35 cellular contexts compared by ENCODE assay signal in genomic region chr2:378364-378763, GRCh38.
DNase-seq lines count a peak whose midpoint lies in the region; ATAC-seq, FAIRE-seq and TF ChIP-seq lines count a peak whose summit lies in the region.
"Had no signal": no experiment of that assay in that cellular context is flagged by ENCODE, and none has a peak within 500 bp of the region (broad histone marks: within the 10 kb centered on the region; RNA-seq: fewer than 3 reads in every experiment).

No MANE protein-coding gene starts in this region.

- H3K4me1 ChIP-seq in HepG2 (ENCODE audit: insufficient read depth, low read length) (peaks cover 12% of the 10 kb centered on the region), right lobe of liver (no peaks in the 10 kb centered on the region)
- H3K4me1 ChIP-seq: A549; BE2C; BLaER1; BLaER1 treated with 17β-estradiol and CSF1 and Interleukin-3, amounts not matched to agents 10 nM and 100 nM; Caco-2 had no signal

- H3K27me3 ChIP-seq in HepG2 (ENCODE audit: control insufficient read depth in 1 of 2, insufficient read depth in 2 of 2, low read length in 2 of 2): peaks cover 0 to 50% of the 10 kb centered on the region in 2 experiments; a peak in 3 of 5 replicates
- no peaks in the 10 kb centered on the region for H3K27me3 ChIP-seq in right lobe of liver
- no peaks in the 10 kb centered on the region for H3K27me3 ChIP-seq in bronchial epithelial cell (ENCODE audit: control insufficient read depth, insufficient read depth, low read length)
- H3K27me3 ChIP-seq: BE2C; BLaER1; BLaER1 treated with 17β-estradiol and CSF1 and Interleukin-3, amounts not matched to agents 10 nM and 100 nM had no signal

- H2AFZ ChIP-seq in HepG2 (ENCODE audit: low read length): no peak overlapping the region

- no peak for TF ChIP-seq POLR2A in HepG2 (IDR thresholded peaks at IDR 0.05; ENCODE audit: insufficient read depth in 1 of 2, low read depth in 2 of 2, low read length in 2 of 2)
- TF ChIP-seq POLR2A in right lobe of liver (IDR thresholded peaks at IDR 0.05): no peak

- intact Hi-C loops in HepG2 (cut with micrococcal nuclease; ENCODE audit: unreplicated experiment): no loop called here
- intact Hi-C loops in right lobe of liver (cut with DNase I): no loop called here

- peaks cover 25% of the 10 kb centered on the region for H3K9me3 ChIP-seq in HepG2 (ENCODE audit: low read length)
- H3K9me3 ChIP-seq in right lobe of liver: no peaks in the 10 kb centered on the region
- H3K9me3 ChIP-seq: A549, BE2C, Caco-2 had no signal

- no peak for TF ChIP-seq RAD21 in HepG2 (CRISPR knock-in tag; IDR thresholded peaks at IDR 0.05)

- H3K9ac ChIP-seq in HepG2 (ENCODE audit: insufficient read depth, low read depth, low read length): no peak overlapping the region
- H3K9ac ChIP-seq: BLaER1; BLaER1 treated with 17β-estradiol and CSF1 and Interleukin-3, amounts not matched to agents 10 nM and 100 nM had no signal

- CTCF ChIA-PET in HepG2 (lab: Yijun Ruan, JAX; ENCODE audit: low intra/inter-chr PET ratio, low total read pairs): no interaction called here

- no peaks in the 10 kb centered on the region for H3K79me2 ChIP-seq in HepG2 (ENCODE audit: insufficient read depth, low read length)

- ATAC-seq in HepG2 (peak; percentile 83), right lobe of liver (no peak), GM18502 (IDR thresholded peaks at IDR 0.05; ENCODE audit: poor library complexity, unreplicated experiment) (no peak), HG03175 (IDR thresholded peaks at IDR 0.05; ENCODE audit: unreplicated experiment) (no peak)
- ATAC-seq: A549; CD8-positive, alpha-beta T cell had no signal

- peak; percentile 4 for DNase-seq in NCI-H146 treated with DMSO at 0.1 percent for 48 hours (lab: John Stamatoyannopoulos, UW; ENCODE audit: unreplicated experiment)
- DNase-seq in NCI-H146 (lab: John Stamatoyannopoulos, UW): no peak
- peak; percentile 61 for DNase-seq in HepG2 (ENCODE audit: low spot score)
- DNase-seq in right lobe of liver: no peak
- no peak for DNase-seq in HTR-8/SVneo (ENCODE audit: insufficient read length, low spot score)
- peak; percentile 8 for DNase-seq in bronchial epithelial cell (ENCODE audit: low read depth)
- DNase-seq: 8988T; ACHN; AML-193; BE2C; C1 segment of cervical spinal cord; Caco-2; Calu3; CD4-positive, alpha-beta memory T cell; CD4-positive, alpha-beta T cell; CD4-positive, CD25-positive, alpha-beta regulatory T cell; CD8-positive, alpha-beta memory T cell; CD8-positive, alpha-beta T cell; COR-L47; DMS 273 treated with DMSO at 0.1 percent for 48 hours; DMS153; DMS53; DMS79; DMS79 treated with DMSO at 0.1 percent for 48 hours; DND-41; EL had no signal

- H3K36me3 ChIP-seq in HepG2 (replicated peaks in 1 of 2; ENCODE audit: control insufficient read depth in 1 of 2, insufficient read depth in 2 of 2, low read length in 2 of 2): no peaks in the 10 kb centered on the region
- no peaks in the 10 kb centered on the region for H3K36me3 ChIP-seq in right lobe of liver
- H3K36me3 ChIP-seq in bronchial epithelial cell (ENCODE audit: control insufficient read depth, insufficient read depth, low read length): no peaks in the 10 kb centered on the region
- H3K36me3 ChIP-seq: BE2C, BLaER1 had no signal

- BruUV-seq in HepG2 (replicated peaks; lab: Mats Ljungman, UMichigan): no TSS peak

- TF ChIP-seq CTCF in HepG2 (CRISPR knock-in tag; IDR thresholded peaks at IDR 0.05) (no peak), right lobe of liver (IDR thresholded peaks at IDR 0.05) (no peak), bronchial epithelial cell (IDR thresholded peaks at IDR 0.05; ENCODE audit: insufficient read depth, low read length, severe bottlenecking) (no peak)

- POLR2A ChIA-PET in HepG2 (lab: Yijun Ruan, JAX): no interaction called here

- H3K27ac ChIP-seq in HepG2 (ENCODE audit: extremely low read length, insufficient read depth, low read length) (no peak overlapping the region), right lobe of liver (no peak overlapping the region)
- H3K27ac ChIP-seq: 22Rv1; A549; BLaER1; BLaER1 treated with 17β-estradiol and CSF1 and Interleukin-3, amounts not matched to agents 10 nM and 100 nM; C4-2B had no signal

- H4K20me1 ChIP-seq in HepG2 (ENCODE audit: insufficient read depth, low read length): no peaks in the 10 kb centered on the region
- H4K20me1 ChIP-seq: BLaER1; BLaER1 treated with 17β-estradiol and CSF1 and Interleukin-3, amounts not matched to agents 10 nM and 100 nM had no signal

- TF ChIP-seq EP300 in HepG2 (IDR thresholded peaks at IDR 0.05; ENCODE audit: low read depth in 2 of 2, low read length in 2 of 2): peak in 1 of 2 experiments; percentile 88; a peak in 1 of 4 replicates
- TF ChIP-seq EP300 in HepG2 (CRISPR knock-in tag; IDR thresholded peaks at IDR 0.05; ENCODE audit: borderline replicate concordance): no peak

- no peak overlapping the region for H3K4me2 ChIP-seq in HepG2 (ENCODE audit: low read depth, low read length)
- H3K4me2 ChIP-seq: A549; BLaER1; BLaER1 treated with 17β-estradiol and CSF1 and Interleukin-3, amounts not matched to agents 10 nM and 100 nM had no signal

- no peak overlapping the region for H3K4me3 ChIP-seq in HepG2 (replicated peaks in 1 of 3; ENCODE audit: insufficient read depth in 1 of 3, low read depth in 2 of 3, low read length in 3 of 3)
- H3K4me3 ChIP-seq in right lobe of liver: no peak overlapping the region
- no peak overlapping the region for H3K4me3 ChIP-seq in bronchial epithelial cell (ENCODE audit: low read depth, low read length)
- H3K4me3 ChIP-seq: A549; BLaER1; BLaER1 treated with 17β-estradiol and CSF1 and Interleukin-3, amounts not matched to agents 10 nM and 100 nM had no signal

- in situ Hi-C loops in HepG2 (cut with HindIII; ENCODE audit: extremely low pct_ligation_motif_present, low pct_unique_long_range_greater_than_20kb): no loop called here

- FAIRE-seq in HepG2 (lab: Jason Lieb, UNC) (no peak), HTR-8/SVneo (lab: Jason Lieb, UNC) (peak; percentile 57), bronchial epithelial cell (lab: Jason Lieb, UNC) (no peak)
- FAIRE-seq: A204.1, A549, D721Med had no signal

TF ChIP-seq in HepG2, 621 proteins besides CTCF, POLR2A, EP300 and RAD21 (continues in another document):
- no peak for TF ChIP-seq ZNF296 (CRISPR knock-in tag; conservative IDR thresholded peaks at IDR 0.05)
- peak; percentile 63 for TF ChIP-seq HNF4A (CRISPR knock-in tag; IDR thresholded peaks at IDR 0.05)
- TF ChIP-seq ZNF432 (CRISPR knock-in tag; IDR thresholded peaks at IDR 0.05; ENCODE audit: borderline replicate concordance): no peak
- no peak for TF ChIP-seq SAP130 (CRISPR knock-in tag; IDR thresholded peaks at IDR 0.05; ENCODE audit: low read depth)
- no peak for TF ChIP-seq ZBTB7A (CRISPR knock-in tag; IDR thresholded peaks at IDR 0.05)
- no peak for TF ChIP-seq TGIF2 (CRISPR knock-in tag; IDR thresholded peaks at IDR 0.05)
- no peak for TF ChIP-seq STAT5B (CRISPR knock-in tag; IDR thresholded peaks at IDR 0.05)
- no peak for TF ChIP-seq KDM5B (CRISPR knock-in tag; IDR thresholded peaks at IDR 0.05; ENCODE audit: borderline replicate concordance)
- TF ChIP-seq ZNF431 (CRISPR knock-in tag; IDR thresholded peaks at IDR 0.05; ENCODE audit: borderline replicate concordance, low read depth): no peak
- no peak for TF ChIP-seq NRL (CRISPR knock-in tag; IDR thresholded peaks at IDR 0.05; ENCODE audit: borderline replicate concordance)
- no peak for TF ChIP-seq NKX3-1 (CRISPR knock-in tag; IDR thresholded peaks at IDR 0.05)
- TF ChIP-seq, protein P1, sequence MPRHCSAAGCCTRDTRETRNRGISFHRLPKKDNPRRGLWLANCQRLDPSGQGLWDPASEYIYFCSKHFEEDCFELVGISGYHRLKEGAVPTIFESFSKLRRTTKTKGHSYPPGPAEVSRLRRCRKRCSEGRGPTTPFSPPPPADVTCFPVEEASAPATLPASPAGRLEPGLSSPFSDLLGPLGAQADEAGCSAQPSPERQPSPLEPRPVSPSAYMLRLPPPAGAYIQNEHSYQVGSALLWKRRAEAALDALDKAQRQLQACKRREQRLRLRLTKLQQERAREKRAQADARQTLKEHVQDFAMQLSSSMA (CRISPR knock-in tag; IDR thresholded peaks at IDR 0.05): no peak
- peak; percentile 58; the same call in 1 of the 2 replicates for TF ChIP-seq BCL6 (CRISPR knock-in tag; IDR thresholded peaks at IDR 0.05)
- no peak for TF ChIP-seq MNT (IDR thresholded peaks at IDR 0.05)
- TF ChIP-seq ZNF746 (CRISPR knock-in tag; IDR thresholded peaks at IDR 0.05): no peak
- no peak for TF ChIP-seq RAD51 (IDR thresholded peaks at IDR 0.05; ENCODE audit: borderline replicate concordance)
- no peak for TF ChIP-seq ZSCAN9 (CRISPR knock-in tag; IDR thresholded peaks at IDR 0.05; ENCODE audit: borderline replicate concordance)
- no peak for TF ChIP-seq ZNF674 (CRISPR knock-in tag; IDR thresholded peaks at IDR 0.05; ENCODE audit: low read depth)
- no peak for TF ChIP-seq FIP1L1 (IDR thresholded peaks at IDR 0.05; ENCODE audit: borderline replicate concordance, insufficient read depth, low read depth, low read length)
- no peak for TF ChIP-seq SALL2 (CRISPR knock-in tag; IDR thresholded peaks at IDR 0.05)
- no peak for TF ChIP-seq ZFP41 (CRISPR knock-in tag; IDR thresholded peaks at IDR 0.05; ENCODE audit: borderline replicate concordance)
- no peak for TF ChIP-seq ZNF614 (CRISPR knock-in tag; IDR thresholded peaks at IDR 0.05; ENCODE audit: borderline replicate concordance)
- no peak for TF ChIP-seq RBAK (CRISPR knock-in tag; IDR thresholded peaks at IDR 0.05)

Comparison
In these comparisons a context has a peak if more than half of its experiments do, and no peak if none do; other contexts are left out.
1. DNase-seq: peak in NCI-H146 treated with DMSO at 0.1 percent for 48 hours (single experiment), HepG2 (single experiment) and bronchial epithelial cell (single experiment); none in NCI-H146 (single experiment), right lobe of liver (0 of 3) and HTR-8/SVneo (single experiment).